ENCODE assay signal across 29 cellular contexts in the genomic region with DNA sequence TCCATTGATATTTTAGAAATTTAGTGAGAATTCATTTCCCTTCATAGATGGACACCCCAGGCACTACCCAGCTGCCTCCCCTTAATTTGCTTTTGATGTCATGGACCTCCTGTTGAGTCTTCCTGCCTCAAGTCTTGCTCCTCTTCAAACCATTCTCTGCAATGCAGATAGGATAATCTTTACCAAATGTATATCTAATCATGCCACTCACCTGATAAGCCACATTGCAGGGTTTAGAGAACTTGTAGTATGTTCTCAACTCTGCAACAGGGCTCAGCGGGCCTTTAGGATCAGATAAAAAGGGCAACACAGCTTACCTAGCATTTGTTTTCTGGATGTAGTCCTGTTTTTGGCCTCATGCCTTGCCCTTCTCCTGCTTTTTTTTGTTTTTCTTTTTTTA.
DNase-seq lines count a peak whose midpoint lies in the region; ATAC-seq and TF ChIP-seq lines count a peak whose summit lies in the region.
"Had no signal": no experiment of that assay in that cellular context is flagged by ENCODE, and none has a peak within 500 bp of the region (broad histone marks: within the 10 kb centered on the region; RNA-seq: fewer than 3 reads in every experiment).

No MANE protein-coding gene starts in this region.

- H2BK15ac ChIP-seq in mesendoderm (replicated peaks; ENCODE audit: low read depth), result no peak overlapping the region

- H3K9me2 ChIP-seq in GM23248 (ENCODE audit: insufficient read depth), result no peaks in the 10 kb centered on the region; the same call in 1 of the 2 replicates

- no peak for TF ChIP-seq POLR2A in esophagus muscularis mucosa (IDR thresholded peaks at IDR 0.05; ENCODE audit: low read depth)

- H3K4ac ChIP-seq in mesendoderm (ENCODE audit: low read depth, low read length), result no peak overlapping the region

- H4K8ac ChIP-seq in mesendoderm (ENCODE audit: low read depth, low read length), result no peak overlapping the region

- peaks cover 7% of the 10 kb centered on the region for H3F3A ChIP-seq in GM23248 (ENCODE audit: insufficient read depth)

- H3K23ac ChIP-seq in mesendoderm (ENCODE audit: low read length), result no peak overlapping the region

- no peak for TF ChIP-seq EP300 in esophagus muscularis mucosa (IDR thresholded peaks at IDR 0.05)

- intact Hi-C loops in esophagus muscularis mucosa (cut with DNase I), result no loop called here

- H2AK5ac ChIP-seq in mesendoderm (ENCODE audit: low read length), result no peak overlapping the region

- no peak overlapping the region for H3K4me2 ChIP-seq in mesendoderm (ENCODE audit: low read length)
- H3K4me2 ChIP-seq in GM23248 (ENCODE audit: unreplicated experiment), result no peak overlapping the region
- H3K4me2 ChIP-seq: A549; BLaER1; BLaER1 treated with 17β-estradiol and CSF1 and Interleukin-3, amounts not matched to agents 10 nM and 100 nM had no signal

- H2BK120ac ChIP-seq in mesendoderm (ENCODE audit: low read depth, low read length), result no peak overlapping the region

- H2AFZ ChIP-seq in GM23248, result no peak overlapping the region

- H3K79me2 ChIP-seq in mesendoderm (ENCODE audit: control insufficient read depth, insufficient read depth, low read length) (no peaks in the 10 kb centered on the region), GM23248 (ENCODE audit: insufficient read depth) (no peaks in the 10 kb centered on the region)

- no peak for TF ChIP-seq CTCF in esophagus muscularis mucosa (IDR thresholded peaks at IDR 0.05)

- no peak overlapping the region for H2BK5ac ChIP-seq in mesendoderm (ENCODE audit: low read length)

- H3K27me3 ChIP-seq in esophagus muscularis mucosa (no peaks in the 10 kb centered on the region), mesendoderm (ENCODE audit: insufficient read depth, low read length, poor library complexity) (no peaks in the 10 kb centered on the region), GM23248 (replicated peaks; ENCODE audit: insufficient read depth) (no peaks in the 10 kb centered on the region)
- H3K27me3 ChIP-seq: BLaER1; BLaER1 treated with 17β-estradiol and CSF1 and Interleukin-3, amounts not matched to agents 10 nM and 100 nM had no signal

- WGBS in esophagus muscularis mucosa, result 95% methylated on average over 1 of the region's 1 CpG
- WGBS in mesendoderm (ENCODE audit: extremely low coverage, insufficient coverage, low lambda C conversion rate), result no CpG with 5 or more reads among the region's 1 CpG
- 88 to 100% methylated on average over 1 of the region's 1 CpG for WGBS in GM23248 (ENCODE audit: low coverage in 1 of 2, low lambda C conversion rate in 2 of 2, missing lambda C conversion rate in 2 of 2), 2 experiments

- H4K5ac ChIP-seq in mesendoderm (ENCODE audit: low read length), result no peak overlapping the region

- H3K79me1 ChIP-seq in mesendoderm (ENCODE audit: low read length), result no peaks in the 10 kb centered on the region

- no peaks in the 10 kb centered on the region for H4K20me1 ChIP-seq in GM23248 (ENCODE audit: insufficient read depth)
- H4K20me1 ChIP-seq: BLaER1; BLaER1 treated with 17β-estradiol and CSF1 and Interleukin-3, amounts not matched to agents 10 nM and 100 nM had no signal

- in situ Hi-C loops in GM23248 (cut with MboI), result no loop called here

- no peak overlapping the region for H3K4me3 ChIP-seq in esophagus muscularis mucosa
- H3K4me3 ChIP-seq in mesendoderm (ENCODE audit: low read length), result no peak overlapping the region
- H3K4me3 ChIP-seq in GM23248, result no peak overlapping the region
- H3K4me3 ChIP-seq: A549; BLaER1; BLaER1 treated with 17β-estradiol and CSF1 and Interleukin-3, amounts not matched to agents 10 nM and 100 nM had no signal

- H3K27ac ChIP-seq in esophagus muscularis mucosa (replicated peaks in 1 of 4) (no peak overlapping the region), mesendoderm (ENCODE audit: low read depth, low read length) (no peak overlapping the region), GM23248 (no peak overlapping the region)
- H3K27ac ChIP-seq: 22Rv1; A549; BLaER1; BLaER1 treated with 17β-estradiol and CSF1 and Interleukin-3, amounts not matched to agents 10 nM and 100 nM; C4-2B had no signal

- H3K56ac ChIP-seq in mesendoderm (ENCODE audit: low read length), result no peak overlapping the region

- H3K9ac ChIP-seq in mesendoderm (ENCODE audit: low read length) (no peak overlapping the region), GM23248 (no peak overlapping the region)
- H3K9ac ChIP-seq: BLaER1; BLaER1 treated with 17β-estradiol and CSF1 and Interleukin-3, amounts not matched to agents 10 nM and 100 nM had no signal

- H3K4me1 ChIP-seq in esophagus muscularis mucosa (no peaks in the 10 kb centered on the region), mesendoderm (ENCODE audit: control insufficient read depth, low read depth, low read length) (peaks cover 11% of the 10 kb centered on the region), GM23248 (ENCODE audit: insufficient read depth) (peaks cover 6% of the 10 kb centered on the region)
- H3K4me1 ChIP-seq: BLaER1, Caco-2 had no signal

- peak; percentile 19 for DNase-seq in esophagus muscularis mucosa (ENCODE audit: extremely low spot score)
- DNase-seq in mesendoderm, result peak; percentile 94
- DNase-seq in GM23248, result no peak
- DNase-seq: 8988T; ACHN; AML-193; BE2C; C1 segment of cervical spinal cord; Caco-2; Calu3; CD4-positive, alpha-beta memory T cell; CD4-positive, alpha-beta T cell; CD4-positive, CD25-positive, alpha-beta regulatory T cell; CD8-positive, alpha-beta memory T cell; CD8-positive, alpha-beta T cell; COR-L47; DMS 273 treated with DMSO at 0.1 percent for 48 hours; DMS153; DMS53; DMS79; DMS79 treated with DMSO at 0.1 percent for 48 hours; DND-41; EL had no signal

- ATAC-seq in HG02852 (IDR thresholded peaks at IDR 0.05; ENCODE audit: unreplicated experiment), result no peak
- ATAC-seq: A549; CD8-positive, alpha-beta T cell had no signal

- H3K36me3 ChIP-seq in esophagus muscularis mucosa (no peaks in the 10 kb centered on the region), mesendoderm (ENCODE audit: control insufficient read depth, insufficient read depth, low read length) (no peaks in the 10 kb centered on the region), GM23248 (ENCODE audit: low read depth) (no peaks in the 10 kb centered on the region)
- H3K36me3 ChIP-seq: BE2C; BLaER1; BLaER1 treated with 17β-estradiol and CSF1 and Interleukin-3, amounts not matched to agents 10 nM and 100 nM had no signal

- H3K18ac ChIP-seq in mesendoderm (ENCODE audit: low read length), result no peak overlapping the region

- H3K9me3 ChIP-seq in esophagus muscularis mucosa, result peaks cover 0 to 13% (median 3%) of the 10 kb centered on the region in 4 donors
- no peaks in the 10 kb centered on the region for H3K9me3 ChIP-seq in GM23248 (ENCODE audit: low read depth)
- H3K9me3 ChIP-seq: BE2C, Caco-2 had no signal
